15 cellular contexts compared by ENCODE assay signal in genomic region chr16:2161911-2162310, GRCh38. TPM values are rescaled to one million over a fixed set of nuclear protein-coding genes. Genes with fewer than 3 reads are reported as not detected.
A peak's percentile ranks its signal among the peaks of the same experiment; 100 is the strongest.
DNase-seq lines count a peak whose midpoint lies in the region; ATAC-seq and TF ChIP-seq lines count a peak whose summit lies in the region.
"Had no signal": no experiment of that assay in that cellular context is flagged by ENCODE, and none has a peak within 500 bp of the region (broad histone marks: within the 10 kb centered on the region; RNA-seq: fewer than 3 reads in every experiment).

No MANE protein-coding gene starts in this region.

- ATAC-seq in gastroesophageal sphincter (no peak), T-helper 17 cell (no peak)

- no peaks in the 10 kb centered on the region for H3K9me3 Mint-ChIP-seq in activated CD4-positive, alpha-beta T cell treated with anti-CD3 and anti-CD28 coated beads, Interleukin-2, amount 10 ng/mL, durations not matched to agents 7 days and 5 days
- H3K9me3 Mint-ChIP-seq: activated naive CD8-positive, alpha-beta T cell treated with anti-CD3 and anti-CD28 coated beads, Interleukin-2, amount 10 ng/mL, durations not matched to agents 7 days and 5 days; CD8-positive, alpha-beta memory T cell had no signal

- TF ChIP-seq CTCF in gastroesophageal sphincter (IDR thresholded peaks at IDR 0.05), result no peak
- TF ChIP-seq CTCF in transverse colon (IDR thresholded peaks at IDR 0.05), result no peak

- intact Hi-C loops in transverse colon (cut with DNase I; ENCODE audit: low total_unique reads), result no loop called here

- H3K4me1 Mint-ChIP-seq in activated CD4-positive, alpha-beta T cell treated with anti-CD3 and anti-CD28 coated beads, Interleukin-2, amount 10 ng/mL, durations not matched to agents 7 days and 5 days, result peaks cover 16% of the 10 kb centered on the region
- H3K4me1 Mint-ChIP-seq in T-helper 17 cell, result peaks cover 9% of the 10 kb centered on the region

- no CpG with 5 or more reads among the region's 10 CpGs for WGBS in gastroesophageal sphincter (ENCODE audit: low coverage in 1 of 2), 2 donors
- WGBS in transverse colon (ENCODE audit: low coverage in 1 of 2), 2 donors, result 91% methylated on average over 10 of the region's 10 CpGs; no CpG with 5 or more reads in 1 of the 2 donors

- POLR2A ChIA-PET in activated CD4-positive, alpha-beta T cell treated with anti-CD3 and anti-CD28 coated beads, Interleukin-2, amount 10 ng/mL, durations not matched to agents 7 days and 5 days (lab: Charles Lee), result no interaction called here

- H3K4me3 Mint-ChIP-seq in activated CD4-positive, alpha-beta T cell treated with anti-CD3 and anti-CD28 coated beads, Interleukin-2, amount 10 ng/mL, durations not matched to agents 7 days and 5 days, result no peak overlapping the region
- H3K4me3 Mint-ChIP-seq in T-helper 17 cell, result no peak overlapping the region
- H3K4me3 Mint-ChIP-seq: activated naive CD8-positive, alpha-beta T cell treated with anti-CD3 and anti-CD28 coated beads, Interleukin-2, amount 10 ng/mL, durations not matched to agents 7 days and 5 days; CD8-positive, alpha-beta memory T cell had no signal

- H3K27me3 ChIP-seq in gastroesophageal sphincter (no peaks in the 10 kb centered on the region), transverse colon (no peaks in the 10 kb centered on the region)

- CTCF ChIA-PET in activated CD4-positive, alpha-beta T cell treated with anti-CD3 and anti-CD28 coated beads, Interleukin-2, amount 10 ng/mL, durations not matched to agents 7 days and 5 days (lab: Charles Lee), result interaction anchor here (1.0 to 1.1 kb wide), 2 partner anchors 9 to 232 kb away, joined by 3 read pairs; no protein-coding TSS in a partner anchor

- TF ChIP-seq POLR2A in gastroesophageal sphincter (IDR thresholded peaks at IDR 0.05) (no peak), transverse colon (IDR thresholded peaks at IDR 0.05) (no peak), erythroblast (IDR thresholded peaks at IDR 0.05; ENCODE audit: low read length) (no peak)

- H3K27ac ChIP-seq in gastroesophageal sphincter (peak overlapping the region in 3 of 4 donors; percentile 94 to 95 (median 94)), transverse colon (peak overlapping the region; percentile 42 to 92 (median 90))
- H3K27ac ChIP-seq: 22Rv1 had no signal

- H3K4me3 ChIP-seq in gastroesophageal sphincter (no peak overlapping the region), transverse colon (no peak overlapping the region)
- H3K4me3 ChIP-seq: smooth muscle cell had no signal

- H3K36me3 ChIP-seq in gastroesophageal sphincter (peaks cover 0 to 23% of the 10 kb centered on the region in 2 donors), transverse colon (no peaks in the 10 kb centered on the region)

- H3K36me3 Mint-ChIP-seq in activated CD4-positive, alpha-beta T cell treated with anti-CD3 and anti-CD28 coated beads, Interleukin-2, amount 10 ng/mL, durations not matched to agents 7 days and 5 days (ENCODE audit: low read depth), result peaks cover 20% of the 10 kb centered on the region
- H3K36me3 Mint-ChIP-seq in T-helper 17 cell (ENCODE audit: low read depth), result no peaks in the 10 kb centered on the region

- in situ Hi-C loops in transverse colon (cut with MboI; ENCODE audit: low pct_ligation_motif_present in 1 of 4, low pct_unique_long_range_greater_than_20kb in 1 of 4, low sequenced_read_pairs in 3 of 4), result loop anchor here in 1 of 4 donors (25.0 kb wide), 1 partner anchor 325 kb away; the partner anchor contains the start of gene TBC1D24

- no peak for DNase-seq in activated CD4-positive, alpha-beta T cell treated with anti-CD3 and anti-CD28 coated beads, Interleukin-2, amount 10 ng/mL, durations not matched to agents 7 days and 5 days
- DNase-seq in activated CD4-positive, alpha-beta T cell treated with anti-CD3 and anti-CD28 coated beads, Interleukin-2, amount 50 U/mL, for 4 hours, result no peak
- no peak for DNase-seq in transverse colon
- no peak for DNase-seq in T-helper 17 cell
- DNase-seq in erythroblast (lab: John Stamatoyannopoulos, UW), result no peak
- DNase-seq: activated CD4-positive, CD25-positive, alpha-beta regulatory T cell; activated naive CD8-positive, alpha-beta T cell treated with anti-CD3 and anti-CD28 coated beads, Interleukin-2, amount 10 ng/mL, durations not matched to agents 7 days and 5 days; CD8-positive, alpha-beta memory T cell; hippocampal formation; NCI-H1048; NCI-H345; OCI-M1 had no signal

- peaks cover 3 to 68% (median 41%) of the 10 kb centered on the region in 3 donors for H3K4me1 ChIP-seq in gastroesophageal sphincter
- peaks cover 39 to 70% (median 66%) of the 10 kb centered on the region in 4 donors for H3K4me1 ChIP-seq in transverse colon

- no peaks in the 10 kb centered on the region for H3K9me3 ChIP-seq in gastroesophageal sphincter
- no peaks in the 10 kb centered on the region for H3K9me3 ChIP-seq in transverse colon
- H3K9me3 ChIP-seq in T-helper 17 cell (ENCODE audit: control insufficient read depth, low read length, poor library complexity, severe bottlenecking), result no peaks in the 10 kb centered on the region

- H3K27me3 Mint-ChIP-seq in activated CD4-positive, alpha-beta T cell treated with anti-CD3 and anti-CD28 coated beads, Interleukin-2, amount 10 ng/mL, durations not matched to agents 7 days and 5 days, result no peaks in the 10 kb centered on the region
- no peaks in the 10 kb centered on the region for H3K27me3 Mint-ChIP-seq in T-helper 17 cell
- H3K27me3 Mint-ChIP-seq: activated naive CD8-positive, alpha-beta T cell treated with anti-CD3 and anti-CD28 coated beads, Interleukin-2, amount 10 ng/mL, durations not matched to agents 7 days and 5 days; CD8-positive, alpha-beta memory T cell had no signal

- H3K27ac Mint-ChIP-seq in activated CD4-positive, alpha-beta T cell treated with anti-CD3 and anti-CD28 coated beads, Interleukin-2, amount 10 ng/mL, durations not matched to agents 7 days and 5 days, result peak overlapping the region; percentile 25
- H3K27ac Mint-ChIP-seq in T-helper 17 cell, result no peak overlapping the region
- H3K27ac Mint-ChIP-seq: activated naive CD8-positive, alpha-beta T cell treated with anti-CD3 and anti-CD28 coated beads, Interleukin-2, amount 10 ng/mL, durations not matched to agents 7 days and 5 days; CD8-positive, alpha-beta memory T cell had no signal

- TF ChIP-seq EP300 in gastroesophageal sphincter (IDR thresholded peaks at IDR 0.05), result no peak
- TF ChIP-seq EP300 in transverse colon (IDR thresholded peaks at IDR 0.05; ENCODE audit: low read depth), result no peak

RNA-seq across cellular contexts. Expression of gene TRAF7, which starts 6.3 kb away (rescaled TPM):
- 10 to 100 TPM; 55.6 to 59.7 TPM for total RNA-seq in activated CD4-positive, alpha-beta T cell treated with anti-CD3 and anti-CD28 coated beads, Interleukin-2, amount 10 ng/mL, durations not matched to agents 7 days and 5 days
- 10 to 100 TPM; 36.3 to 70.1 (median 56.3) TPM for total RNA-seq in gastroesophageal sphincter
- 10 to 100 TPM; 43.4 to 80.4 (median 63.0) TPM for total RNA-seq in transverse colon
- 10 to 100 TPM; 32.4 to 35.0 TPM for total RNA-seq in T-helper 17 cell

RNA-seq across cellular contexts. Expression of gene RAB26, which starts 13.5 kb away (rescaled TPM):
- total RNA-seq in activated CD4-positive, alpha-beta T cell treated with anti-CD3 and anti-CD28 coated beads, Interleukin-2, amount 10 ng/mL, durations not matched to agents 7 days and 5 days, result under 1 TPM; 0.20 to 0.42 TPM
- total RNA-seq in gastroesophageal sphincter, result 1 to 10 TPM in 1 of 4 donors, under 1 TPM in 1, not detected in 2; 0.39 to 1.0 TPM
- 10 to 100 TPM in 3 of 4 donors, 1 to 10 TPM in 1; 8.3 to 28.4 (median 14.2) TPM for total RNA-seq in transverse colon
- total RNA-seq in T-helper 17 cell, result under 1 TPM; 0.21 to 0.57 TPM
- total RNA-seq: smooth muscle cell had no signal

RNA-seq across cellular contexts. Expression of gene PKD1, which starts 26.2 kb away (rescaled TPM):
- 10 to 100 TPM; 72.9 to 77.2 TPM for total RNA-seq in activated CD4-positive, alpha-beta T cell treated with anti-CD3 and anti-CD28 coated beads, Interleukin-2, amount 10 ng/mL, durations not matched to agents 7 days and 5 days
- total RNA-seq in gastroesophageal sphincter (100 to 1,000 TPM; 181 to 492 (median 352) TPM), transverse colon (1,000 to 10,000 TPM in 1 of 4 donors, 100 to 1,000 TPM in 3; 131 to 1,015 (median 289) TPM), T-helper 17 cell (10 to 100 TPM; 86.6 to 88.9 TPM)

RNA-seq across cellular contexts. Expression of gene CASKIN1, which starts 34.5 kb away (rescaled TPM):
- under 1 TPM; 0.07 to 0.19 TPM for total RNA-seq in activated CD4-positive, alpha-beta T cell treated with anti-CD3 and anti-CD28 coated beads, Interleukin-2, amount 10 ng/mL, durations not matched to agents 7 days and 5 days
- total RNA-seq in gastroesophageal sphincter (under 1 TPM in 2 of 4 donors, not detected in 2; 0.27 to 0.35 TPM), transverse colon (under 1 TPM in 2 of 4 donors, not detected in 2; under 0.01 to 0.14 TPM), T-helper 17 cell (under 1 TPM in 1 of 2 donors, not detected in 1; 0.05 TPM)

RNA-seq across cellular contexts. Expression of gene MLST8, which starts 43.3 kb away (rescaled TPM):
- 10 to 100 TPM; 35.9 to 36.4 TPM for total RNA-seq in activated CD4-positive, alpha-beta T cell treated with anti-CD3 and anti-CD28 coated beads, Interleukin-2, amount 10 ng/mL, durations not matched to agents 7 days and 5 days
- total RNA-seq in gastroesophageal sphincter (10 to 100 TPM; 29.0 to 50.8 (median 34.1) TPM), transverse colon (10 to 100 TPM; 50.8 to 81.8 (median 73.1) TPM), T-helper 17 cell (10 to 100 TPM; 28.2 to 31.4 TPM)

Comparison
In these comparisons a context has a peak if more than half of its experiments do, and no peak if none do; other contexts are left out.
1. RNA of gene RAB26, which starts 13.5 kb away (total RNA-seq): 8.3 to 28.4 TPM in transverse colon; 0.21 to 0.57 TPM in T-helper 17 cell, 0.20 to 0.42 TPM in activated CD4-positive, alpha-beta T cell treated with anti-CD3 and anti-CD28 coated beads, Interleukin-2, amount 10 ng/mL, durations not matched to agents 7 days and 5 days and 0.39 to 1.0 TPM in gastroesophageal sphincter; every median in the first group is over 4 times any median in the second.